ENCODE assay signal across 26 cellular contexts in the genomic region with DNA sequence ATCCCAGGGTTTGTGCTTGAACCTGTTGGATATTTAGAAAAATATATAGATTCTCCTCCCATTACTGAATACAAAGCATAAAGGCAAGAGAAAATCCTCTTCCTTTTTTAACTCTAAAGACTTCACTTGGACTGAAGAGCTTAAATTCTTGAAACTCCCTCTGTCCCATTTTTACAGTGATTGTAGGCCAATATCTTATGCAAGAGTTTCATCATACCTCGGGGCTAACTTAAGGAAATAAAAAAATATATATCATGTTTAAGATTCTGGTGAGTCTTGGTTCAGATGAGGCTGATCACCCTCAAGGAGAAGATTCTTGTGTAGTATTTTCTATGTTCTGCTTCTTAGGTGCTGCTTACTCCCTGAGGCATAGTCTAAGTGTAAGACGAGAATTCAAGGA.
DNase-seq lines count a peak whose midpoint lies in the region; ATAC-seq and TF ChIP-seq lines count a peak whose summit lies in the region.
"Had no signal": no experiment of that assay in that cellular context is flagged by ENCODE, and none has a peak within 500 bp of the region (broad histone marks: within the 10 kb centered on the region; RNA-seq: fewer than 3 reads in every experiment).

No MANE protein-coding gene starts in this region.

- intact Hi-C loops in MCF 10A (cut with micrococcal nuclease) (no loop called here), breast epithelium (cut with DNase I; ENCODE audit: low total_unique reads) (no loop called here), right lobe of liver (cut with DNase I) (no loop called here)

- H3K4me3 Mint-ChIP-seq in MCF 10A (ENCODE audit: unreplicated experiment) (no peak overlapping the region), WTC11 (no peak overlapping the region)
- H3K4me3 Mint-ChIP-seq: CD14-positive monocyte had no signal

- ATAC-seq in WTC11 (no peak), right lobe of liver (no peak)
- ATAC-seq: HCT116 had no signal

- POLR2A ChIA-PET in MCF 10A (lab: Yijun Ruan, JAX) = interaction anchor here (0.6 to 0.8 kb wide), 2 partner anchors 18 to 1037 kb away, joined by 3 to 4 read pairs; no protein-coding TSS in a partner anchor
- POLR2A ChIA-PET in WTC11 (lab: Charles Lee) = no interaction called here

- H3K27ac ChIP-seq in breast epithelium (no peak overlapping the region), subcutaneous abdominal adipose tissue (ENCODE audit: low read depth, low read length) (no peak overlapping the region), right lobe of liver (no peak overlapping the region)
- H3K27ac ChIP-seq: 22Rv1, HL-60, SJSA1 had no signal

- H3K27me3 Mint-ChIP-seq in MCF 10A (ENCODE audit: insufficient read depth, unreplicated experiment) (no peaks in the 10 kb centered on the region), WTC11 (ENCODE audit: low read depth) (no peaks in the 10 kb centered on the region)

- H3K27ac Mint-ChIP-seq in MCF 10A (ENCODE audit: low read depth, unreplicated experiment) (no peak overlapping the region), WTC11 (no peak overlapping the region)
- H3K27ac Mint-ChIP-seq: CD14-positive monocyte had no signal

- TF ChIP-seq CTCF in MCF 10A (IDR thresholded peaks at IDR 0.05; ENCODE audit: unreplicated experiment) = no peak
- TF ChIP-seq CTCF in breast epithelium (IDR thresholded peaks at IDR 0.05) = no peak
- TF ChIP-seq CTCF in choroid plexus epithelial cell (conservative IDR thresholded peaks at IDR 0.05; ENCODE audit: low read depth, low read length) = no peak
- no peak for TF ChIP-seq CTCF in fibroblast of the aortic adventitia (IDR thresholded peaks at IDR 0.05; ENCODE audit: insufficient read depth, low read length)
- no peak for TF ChIP-seq CTCF in WTC11 (IDR thresholded peaks at IDR 0.05)
- no peak for TF ChIP-seq CTCF in right lobe of liver (IDR thresholded peaks at IDR 0.05)

- CTCF ChIA-PET in MCF 10A (lab: Yijun Ruan, JAX) (interaction anchor here (0.5 to 0.7 kb wide), 4 partner anchors 14 to 1627 kb away, joined by 3 to 4 read pairs (median 3); no protein-coding TSS in a partner anchor), WTC11 (lab: Charles Lee) (no interaction called here)

- H3K4me1 ChIP-seq in breast epithelium (no peaks in the 10 kb centered on the region), subcutaneous abdominal adipose tissue (ENCODE audit: control insufficient read depth in 5 of 5, insufficient read depth in 5 of 5, low read length in 5 of 5) (peaks cover 0 to 9% (median 4%) of the 10 kb centered on the region in 5 donors), right lobe of liver (no peaks in the 10 kb centered on the region)
- H3K4me1 ChIP-seq: BE2C, SJSA1 had no signal

- TF ChIP-seq POLR2A in breast epithelium (IDR thresholded peaks at IDR 0.05) = no peak
- no peak for TF ChIP-seq POLR2A in right lobe of liver (IDR thresholded peaks at IDR 0.05)

- 32% methylated on average over 2 of the region's 2 CpGs for WGBS in right lobe of liver (ENCODE audit: insufficient coverage, low coverage, low lambda C conversion rate, missing lambda C conversion rate)

- peak overlapping the region in 1 of 5 donors; percentile 21 for H3K9ac ChIP-seq in subcutaneous abdominal adipose tissue (ENCODE audit: low read length in 5 of 5)

- H3K36me3 Mint-ChIP-seq in MCF 10A (ENCODE audit: insufficient read depth, unreplicated experiment) (no peaks in the 10 kb centered on the region), WTC11 (no peaks in the 10 kb centered on the region)
- H3K36me3 Mint-ChIP-seq: CD14-positive monocyte had no signal

- H3K27me3 ChIP-seq in breast epithelium (no peaks in the 10 kb centered on the region), subcutaneous abdominal adipose tissue (ENCODE audit: control insufficient read depth in 5 of 5, insufficient read depth in 4 of 5, low read length in 5 of 5) (no peaks in the 10 kb centered on the region), right lobe of liver (no peaks in the 10 kb centered on the region)
- H3K27me3 ChIP-seq: BE2C, SJSA1 had no signal

- peak; percentile 5 for DNase-seq in MCF 10A (ENCODE audit: unreplicated experiment)
- no peak for DNase-seq in breast epithelium (ENCODE audit: low spot score in 2 of 2)
- DNase-seq in choroid plexus epithelial cell (ENCODE audit: low read depth) = peak; percentile 28
- peak; percentile 29 for DNase-seq in fibroblast of the aortic adventitia (ENCODE audit: low read depth)
- no peak for DNase-seq in WTC11 (ENCODE audit: low spot score)
- no peak for DNase-seq in T-helper 2 cell
- no peak for DNase-seq in right lobe of liver
- DNase-seq: ACHN; BE2C; Calu3; DND-41; NCI-H1092; NCI-H1417 treated with DMSO at 0.1 percent for 48 hours; NCI-H1694 treated with DMSO at 0.1 percent for 48 hours; NCI-H2081 treated with DMSO at 0.1 percent for 48 hours; NCI-H2171; NCI-H524; NCI-H774; NK-92 treated with Interleukin-12 subunit alpha and Interleukin-12 subunit beta, amount 100 ng/mL, for 24 hours; Right ventricle myocardium superior had no signal

- no peak overlapping the region for H3K4me3 ChIP-seq in breast epithelium
- no peak overlapping the region for H3K4me3 ChIP-seq in choroid plexus epithelial cell (ENCODE audit: low read depth, low read length)
- no peak overlapping the region for H3K4me3 ChIP-seq in fibroblast of the aortic adventitia (ENCODE audit: low read depth, low read length)
- peak overlapping the region in 3 of 5 donors; percentile 3 to 19 (median 7) for H3K4me3 ChIP-seq in subcutaneous abdominal adipose tissue (ENCODE audit: low read depth in 1 of 5, low read length in 5 of 5)
- H3K4me3 ChIP-seq in right lobe of liver = no peak overlapping the region
- H3K4me3 ChIP-seq: SJSA1 had no signal

- H3K36me3 ChIP-seq in breast epithelium (no peaks in the 10 kb centered on the region), subcutaneous abdominal adipose tissue (ENCODE audit: control insufficient read depth in 5 of 5, insufficient read depth in 5 of 5, low read length in 5 of 5) (no peaks in the 10 kb centered on the region), right lobe of liver (no peaks in the 10 kb centered on the region)
- H3K36me3 ChIP-seq: BE2C, SJSA1 had no signal

- H3K4me1 Mint-ChIP-seq in MCF 10A (ENCODE audit: insufficient read depth, unreplicated experiment) = no peaks in the 10 kb centered on the region
- no peaks in the 10 kb centered on the region for H3K4me1 Mint-ChIP-seq in WTC11
- H3K4me1 Mint-ChIP-seq: CD14-positive monocyte had no signal

- no TSS peak for BruUV-seq in MCF 10A (replicated peaks; lab: Mats Ljungman, UMichigan)

- H3K9me3 Mint-ChIP-seq in MCF 10A (ENCODE audit: unreplicated experiment) = peaks cover 7% of the 10 kb centered on the region
- H3K9me3 Mint-ChIP-seq in WTC11 = 0 out of 2 replicates have a peak, but pooled peaks cover 3% of the 10 kb centered on the region

- H3K9me3 ChIP-seq in breast epithelium (no peaks in the 10 kb centered on the region), subcutaneous abdominal adipose tissue (ENCODE audit: control insufficient read depth in 5 of 5, low read length in 5 of 5) (no peaks in the 10 kb centered on the region), right lobe of liver (no peaks in the 10 kb centered on the region)
- H3K9me3 ChIP-seq: BE2C, SJSA1 had no signal

TF ChIP-seq in WTC11, 78 proteins besides CTCF, POLR2A, EP300 and RAD21:
- TF ChIP-seq, protein P1, sequence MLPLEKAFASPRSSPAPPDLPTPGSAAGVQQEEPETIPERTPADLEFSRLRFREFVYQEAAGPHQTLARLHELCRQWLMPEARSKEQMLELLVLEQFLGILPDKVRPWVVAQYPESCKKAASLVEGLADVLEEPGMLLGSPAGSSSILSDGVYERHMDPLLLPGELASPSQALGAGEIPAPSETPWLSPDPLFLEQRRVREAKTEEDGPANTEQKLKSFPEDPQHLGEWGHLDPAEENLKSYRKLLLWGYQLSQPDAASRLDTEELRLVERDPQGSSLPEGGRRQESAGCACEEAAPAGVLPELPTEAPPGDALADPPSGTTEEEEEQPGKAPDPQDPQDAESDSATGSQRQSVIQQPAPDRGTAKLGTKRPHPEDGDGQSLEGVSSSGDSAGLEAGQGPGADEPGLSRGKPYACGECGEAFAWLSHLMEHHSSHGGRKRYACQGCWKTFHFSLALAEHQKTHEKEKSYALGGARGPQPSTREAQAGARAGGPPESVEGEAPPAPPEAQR (CRISPR knock-in tag; IDR thresholded peaks at IDR 0.05) = no peak
- TF ChIP-seq, protein P2, sequence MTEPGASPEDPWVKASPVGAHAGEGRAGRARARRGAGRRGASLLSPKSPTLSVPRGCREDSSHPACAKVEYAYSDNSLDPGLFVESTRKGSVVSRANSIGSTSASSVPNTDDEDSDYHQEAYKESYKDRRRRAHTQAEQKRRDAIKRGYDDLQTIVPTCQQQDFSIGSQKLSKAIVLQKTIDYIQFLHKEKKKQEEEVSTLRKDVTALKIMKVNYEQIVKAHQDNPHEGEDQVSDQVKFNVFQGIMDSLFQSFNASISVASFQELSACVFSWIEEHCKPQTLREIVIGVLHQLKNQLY (CRISPR knock-in tag; IDR thresholded peaks at IDR 0.05) = no peak
- TF ChIP-seq, protein P3, sequence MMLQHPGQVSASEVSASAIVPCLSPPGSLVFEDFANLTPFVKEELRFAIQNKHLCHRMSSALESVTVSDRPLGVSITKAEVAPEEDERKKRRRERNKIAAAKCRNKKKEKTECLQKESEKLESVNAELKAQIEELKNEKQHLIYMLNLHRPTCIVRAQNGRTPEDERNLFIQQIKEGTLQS (CRISPR knock-in tag; conservative IDR thresholded peaks at IDR 0.05) = no peak

Comparison
In these comparisons a context has a peak if more than half of its experiments do, and no peak if none do; other contexts are left out.
1. DNase-seq: peak in MCF 10A (single experiment), choroid plexus epithelial cell (single experiment) and fibroblast of the aortic adventitia (single experiment); none in breast epithelium (0 of 2), WTC11 (single experiment), T-helper 2 cell (0 of 5) and right lobe of liver (0 of 3).
2. H3K4me3 ChIP-seq: peak in subcutaneous abdominal adipose tissue (3 of 5); none in breast epithelium (0 of 3), choroid plexus epithelial cell (single experiment), fibroblast of the aortic adventitia (single experiment) and right lobe of liver (0 of 3).